ENCODE assay signal across 1 cellular context in genomic region chr2:197857708-197858107, GRCh38.
TF ChIP-seq lines count a peak whose summit lies in the region.

No MANE protein-coding gene starts in this region.

TF ChIP-seq in GM23338, 12 proteins besides CTCF, POLR2A, EP300 and RAD21 (continued from another document):
- TF ChIP-seq, protein P1, sequence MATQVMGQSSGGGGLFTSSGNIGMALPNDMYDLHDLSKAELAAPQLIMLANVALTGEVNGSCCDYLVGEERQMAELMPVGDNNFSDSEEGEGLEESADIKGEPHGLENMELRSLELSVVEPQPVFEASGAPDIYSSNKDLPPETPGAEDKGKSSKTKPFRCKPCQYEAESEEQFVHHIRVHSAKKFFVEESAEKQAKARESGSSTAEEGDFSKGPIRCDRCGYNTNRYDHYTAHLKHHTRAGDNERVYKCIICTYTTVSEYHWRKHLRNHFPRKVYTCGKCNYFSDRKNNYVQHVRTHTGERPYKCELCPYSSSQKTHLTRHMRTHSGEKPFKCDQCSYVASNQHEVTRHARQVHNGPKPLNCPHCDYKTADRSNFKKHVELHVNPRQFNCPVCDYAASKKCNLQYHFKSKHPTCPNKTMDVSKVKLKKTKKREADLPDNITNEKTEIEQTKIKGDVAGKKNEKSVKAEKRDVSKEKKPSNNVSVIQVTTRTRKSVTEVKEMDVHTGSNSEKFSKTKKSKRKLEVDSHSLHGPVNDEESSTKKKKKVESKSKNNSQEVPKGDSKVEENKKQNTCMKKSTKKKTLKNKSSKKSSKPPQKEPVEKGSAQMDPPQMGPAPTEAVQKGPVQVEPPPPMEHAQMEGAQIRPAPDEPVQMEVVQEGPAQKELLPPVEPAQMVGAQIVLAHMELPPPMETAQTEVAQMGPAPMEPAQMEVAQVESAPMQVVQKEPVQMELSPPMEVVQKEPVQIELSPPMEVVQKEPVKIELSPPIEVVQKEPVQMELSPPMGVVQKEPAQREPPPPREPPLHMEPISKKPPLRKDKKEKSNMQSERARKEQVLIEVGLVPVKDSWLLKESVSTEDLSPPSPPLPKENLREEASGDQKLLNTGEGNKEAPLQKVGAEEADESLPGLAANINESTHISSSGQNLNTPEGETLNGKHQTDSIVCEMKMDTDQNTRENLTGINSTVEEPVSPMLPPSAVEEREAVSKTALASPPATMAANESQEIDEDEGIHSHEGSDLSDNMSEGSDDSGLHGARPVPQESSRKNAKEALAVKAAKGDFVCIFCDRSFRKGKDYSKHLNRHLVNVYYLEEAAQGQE (IDR thresholded peaks at IDR 0.05; ENCODE audit: unreplicated experiment) = no peak
- TF ChIP-seq ZNF462 (CRISPR knock-in tag; IDR thresholded peaks at IDR 0.05) (no peak), EZH2 (IDR thresholded peaks at IDR 0.05; ENCODE audit: low read depth, unreplicated experiment) (no peak), ZNF114 (CRISPR knock-in tag; IDR thresholded peaks at IDR 0.05) (no peak), ZNF331 (CRISPR knock-in tag; IDR thresholded peaks at IDR 0.05; ENCODE audit: low read depth) (no peak)
